Comparison of ENCODE assay signal across 19 cellular contexts in the genomic region with DNA sequence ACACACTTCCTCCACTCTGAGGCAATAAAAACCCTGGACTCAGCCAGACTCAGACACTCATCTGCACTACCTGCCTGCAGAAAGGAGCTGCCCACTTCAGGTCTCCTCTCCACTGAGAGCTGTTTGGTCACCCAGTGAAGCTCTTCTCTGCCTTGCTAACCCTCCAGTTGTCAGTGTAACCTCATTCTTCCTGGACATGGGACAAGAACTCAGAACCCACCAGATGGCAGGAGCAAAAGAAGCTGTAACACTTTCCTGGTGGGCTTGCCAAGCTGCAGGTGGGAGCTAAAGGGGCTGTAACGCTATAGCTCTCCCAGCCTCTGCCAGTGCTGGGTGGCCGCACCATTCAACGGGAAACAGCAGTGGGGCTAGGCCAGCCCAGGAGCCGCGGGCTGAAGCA.
"Had no signal": no experiment of that assay in that cellular context is flagged by ENCODE, and none has a peak within 500 bp of the region (broad histone marks: within the 10 kb centered on the region; RNA-seq: fewer than 3 reads in every experiment).

No MANE protein-coding gene starts in this region.

- H3K27ac ChIP-seq: dorsolateral prefrontal cortex, lower lobe of right lung, parathyroid adenoma, right lobe of liver, suprapubic skin, transverse colon, vagina had no signal

- H3K9ac ChIP-seq: parathyroid adenoma had no signal

- H3K79me2 ChIP-seq: parathyroid adenoma had no signal

- H2AFZ ChIP-seq: parathyroid adenoma had no signal

- H3K4me1 ChIP-seq: lower lobe of right lung, parathyroid adenoma, right lobe of liver, suprapubic skin, transverse colon had no signal

- DNase-seq: dorsolateral prefrontal cortex; effector CD4-positive, alpha-beta T cell; hypothalamus; immature natural killer cell; islet precursor cell; kidney glomerular epithelial cell; left ventricle myocardium superior; lower lobe of right lung; natural killer cell; small intestine; stimulated activated CD4-positive, alpha-beta T cell treated with anti-CD3 and anti-CD28 coated beads, Interleukin-15, amount 100 ng/mL, for 24 hours; stimulated activated CD4-positive, alpha-beta T cell treated with anti-CD3 and anti-CD28 coated beads, Interleukin-2, amount 100 ng/mL, for 48 hours; stimulated activated naive CD4-positive, alpha-beta T cell; stimulated activated naive CD8-positive, alpha-beta T cell treated with anti-CD3 and anti-CD28 coated beads, Interleukin-15, amount 100 ng/mL, for 72 hours; transverse colon had no signal

- ATAC-seq: left ventricle myocardium superior; natural killer cell; stimulated activated naive CD8-positive, alpha-beta T cell treated with anti-CD3 and anti-CD28 coated beads, Interleukin-15, amount 100 ng/mL, for 72 hours had no signal

- H3K4me3 ChIP-seq: dorsolateral prefrontal cortex, lower lobe of right lung, right lobe of liver, suprapubic skin, transverse colon, vagina had no signal

- H3K9me3 ChIP-seq: lower lobe of right lung, right lobe of liver, suprapubic skin, transverse colon, vagina had no signal

- H3K36me3 ChIP-seq: lower lobe of right lung, right lobe of liver, suprapubic skin, transverse colon, vagina had no signal

- H3K27me3 ChIP-seq: right lobe of liver, suprapubic skin, transverse colon, vagina had no signal
